21 cellular contexts compared by ENCODE assay signal in the genomic region with DNA sequence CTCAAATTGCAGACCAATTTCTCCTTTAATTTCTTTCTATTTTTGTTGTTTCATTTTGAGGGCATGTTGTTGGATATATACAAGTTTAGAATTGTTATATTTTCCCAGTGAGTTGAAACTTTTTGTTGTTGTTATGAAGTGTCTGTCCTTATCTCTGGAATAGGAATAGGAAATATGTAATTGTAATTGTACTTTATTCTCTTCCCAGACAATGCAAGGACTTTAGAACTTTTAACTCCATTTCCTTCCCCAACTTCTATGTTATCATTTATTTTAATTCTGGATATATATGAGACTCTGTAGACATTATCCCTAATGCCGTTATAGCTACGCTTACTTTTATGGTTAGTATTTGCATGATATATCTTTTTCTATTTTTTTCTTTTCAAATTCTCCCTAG. TPM values are rescaled to one million over a fixed set of nuclear protein-coding genes. Genes with fewer than 3 reads are reported as not detected.
DNase-seq lines count a peak whose midpoint lies in the region; ATAC-seq, FAIRE-seq and TF ChIP-seq lines count a peak whose summit lies in the region.
"Had no signal": no experiment of that assay in that cellular context is flagged by ENCODE, and none has a peak within 500 bp of the region (broad histone marks: within the 10 kb centered on the region; RNA-seq: fewer than 3 reads in every experiment).

No MANE protein-coding gene starts in this region.

- H3K36me3 ChIP-seq in endothelial cell of umbilical vein (ENCODE audit: control insufficient read depth in 2 of 2, extremely low read depth in 1 of 2, insufficient read depth in 2 of 2, low read length in 2 of 2) = no peaks in the 10 kb centered on the region
- H3K36me3 ChIP-seq: BLaER1, HAP-1 had no signal

- no peak overlapping the region for H3K4me3 Mint-ChIP-seq in Calu3 (ENCODE audit: low read depth, unreplicated experiment)
- no peak overlapping the region for H3K4me3 Mint-ChIP-seq in stimulated activated memory B cell treated with anti-CD40 and anti-IgM and Interleukin-4, amounts not matched to agents 10 μg/mL and 1 μg/mL and 100 μg/mL, for 72 hours
- H3K4me3 Mint-ChIP-seq: B cell; CD4-positive, CD25-positive, alpha-beta regulatory T cell; CD8-positive, alpha-beta T cell; GM23338; HFFc6 had no signal

- no peak overlapping the region for H3K9ac ChIP-seq in endothelial cell of umbilical vein (replicated peaks; ENCODE audit: extremely low read depth, insufficient read depth, low read length)
- H3K9ac ChIP-seq: BLaER1 had no signal

- no peak for TF ChIP-seq CTCF in Calu3 (IDR thresholded peaks at IDR 0.05; ENCODE audit: unreplicated experiment)
- TF ChIP-seq CTCF in endothelial cell of umbilical vein (IDR thresholded peaks at IDR 0.05; ENCODE audit: extremely low read depth in 1 of 2, insufficient read depth in 1 of 2, low read depth in 1 of 2, low read length in 2 of 2) = no peak
- no peak for TF ChIP-seq CTCF in lower leg skin (IDR thresholded peaks at IDR 0.05)

- H3K4me1 ChIP-seq in endothelial cell of umbilical vein (ENCODE audit: control insufficient read depth, extremely low read depth, insufficient read depth, low read length) = peaks cover 16% of the 10 kb centered on the region
- H3K4me1 ChIP-seq: BLaER1, HAP-1 had no signal

- intact Hi-C loops in Calu3 (cut with micrococcal nuclease; ENCODE audit: unreplicated experiment) = no loop called here
- intact Hi-C loops in endothelial cell of umbilical vein (cut with micrococcal nuclease) = no loop called here
- intact Hi-C loops in lower leg skin (cut with DNase I; ENCODE audit: low total_unique reads) = no loop called here

- H3K9me1 ChIP-seq in endothelial cell of umbilical vein (replicated peaks; ENCODE audit: control insufficient read depth, extremely low read depth, insufficient read depth, low read length) = no peaks in the 10 kb centered on the region

- H3K9me3 Mint-ChIP-seq in Calu3 (ENCODE audit: low read depth, unreplicated experiment) = no peaks in the 10 kb centered on the region
- peaks cover 3% of the 10 kb centered on the region for H3K9me3 Mint-ChIP-seq in stimulated activated memory B cell treated with anti-CD40 and anti-IgM and Interleukin-4, amounts not matched to agents 10 μg/mL and 1 μg/mL and 100 μg/mL, for 72 hours
- H3K9me3 Mint-ChIP-seq: CD4-positive, CD25-positive, alpha-beta regulatory T cell; CD8-positive, alpha-beta T cell; GM23338; HFFc6 had no signal

- H3K4me2 ChIP-seq in endothelial cell of umbilical vein (ENCODE audit: insufficient read depth, low read length) = peak overlapping the region; percentile 37
- H3K4me2 ChIP-seq: BLaER1, GM23338 had no signal

- H3K4me1 Mint-ChIP-seq in Calu3 (ENCODE audit: low read depth, unreplicated experiment) = peaks cover 20% of the 10 kb centered on the region
- H3K4me1 Mint-ChIP-seq in stimulated activated memory B cell treated with anti-CD40 and anti-IgM and Interleukin-4, amounts not matched to agents 10 μg/mL and 1 μg/mL and 100 μg/mL, for 72 hours = peaks cover 4% of the 10 kb centered on the region
- H3K4me1 Mint-ChIP-seq: GM23338 had no signal

- FAIRE-seq in A204.1 (lab: Jason Lieb, UNC) = peak; percentile 32
- no peak for FAIRE-seq in endothelial cell of umbilical vein (lab: Jason Lieb, UNC)
- FAIRE-seq: GM12891, GM18507, H54 had no signal

- dilution Hi-C loops in endothelial cell of umbilical vein (cut with MboI; ENCODE audit: extremely low pct_ligation_motif_present, low sequenced_read_pairs) = no loop called here

- no peaks in the 10 kb centered on the region for H4K20me1 ChIP-seq in endothelial cell of umbilical vein (replicated peaks; ENCODE audit: control insufficient read depth, extremely low read depth, insufficient read depth, low read length)
- H4K20me1 ChIP-seq: BLaER1 had no signal

- 95% methylated on average over 2 of the region's 2 CpGs for WGBS in lower leg skin, 2 donors

- H3K4me3 ChIP-seq in endothelial cell of umbilical vein (replicated peaks in 1 of 3; ENCODE audit: insufficient read depth in 1 of 3, low read depth in 1 of 3, low read length in 3 of 3) = no peak overlapping the region
- H3K4me3 ChIP-seq in lower leg skin (ENCODE audit: low read depth, poor library complexity, severe bottlenecking) = no peak overlapping the region
- H3K4me3 ChIP-seq: BLaER1, GM23338, HAP-1 had no signal

- no peaks in the 10 kb centered on the region for H3K27me3 ChIP-seq in endothelial cell of umbilical vein (ENCODE audit: control insufficient read depth in 2 of 2, insufficient read depth in 2 of 2, low read length in 2 of 2)
- H3K27me3 ChIP-seq: BLaER1 had no signal

- no TSS peak for BruUV-seq in Calu3 (replicated peaks; lab: Mats Ljungman, UMichigan)
- BruUV-seq in endothelial cell of umbilical vein (replicated peaks; lab: Mats Ljungman, UMichigan) = no TSS peak

- POLR2A ChIA-PET in endothelial cell of umbilical vein (lab: Charles Lee) = no interaction called here

- no peaks in the 10 kb centered on the region for H3K9me3 ChIP-seq in endothelial cell of umbilical vein (replicated peaks; ENCODE audit: control insufficient read depth, insufficient read depth, low read length)
- H3K9me3 ChIP-seq: HAP-1 had no signal

- H3K79me2 ChIP-seq in endothelial cell of umbilical vein (ENCODE audit: control insufficient read depth, insufficient read depth, low read length) = no peaks in the 10 kb centered on the region

- ATAC-seq in stimulated activated memory B cell treated with anti-CD40 and anti-IgM and Interleukin-4, amounts not matched to agents 10 μg/mL and 1 μg/mL and 100 μg/mL, for 72 hours = no peak
- ATAC-seq: CD8-positive, alpha-beta T cell; GM23338 had no signal

- H2AFZ ChIP-seq in endothelial cell of umbilical vein (ENCODE audit: low read depth, low read length) = no peak overlapping the region
- H2AFZ ChIP-seq: GM23338 had no signal

- peak overlapping the region; percentile 32 for H3K27ac Mint-ChIP-seq in Calu3 (ENCODE audit: unreplicated experiment)
- peak overlapping the region; percentile 46 for H3K27ac Mint-ChIP-seq in stimulated activated memory B cell treated with anti-CD40 and anti-IgM and Interleukin-4, amounts not matched to agents 10 μg/mL and 1 μg/mL and 100 μg/mL, for 72 hours
- H3K27ac Mint-ChIP-seq: B cell; CD4-positive, CD25-positive, alpha-beta regulatory T cell; CD8-positive, alpha-beta T cell; GM23338; HFFc6 had no signal

- peaks cover 28% of the 10 kb centered on the region for H3K36me3 Mint-ChIP-seq in Calu3 (ENCODE audit: insufficient read depth, unreplicated experiment)
- peaks cover 34% of the 10 kb centered on the region for H3K36me3 Mint-ChIP-seq in stimulated activated memory B cell treated with anti-CD40 and anti-IgM and Interleukin-4, amounts not matched to agents 10 μg/mL and 1 μg/mL and 100 μg/mL, for 72 hours

- CTCF ChIA-PET in Calu3 (lab: Charles Lee) (no interaction called here), endothelial cell of umbilical vein (lab: Charles Lee) (interaction anchor here (0.8 to 1.8 kb wide), 5 partner anchors 10 to 38 kb away, joined by 4 to 11 read pairs (median 6); no protein-coding TSS in a partner anchor)

- H3K27me3 Mint-ChIP-seq in Calu3 (ENCODE audit: unreplicated experiment) = no peaks in the 10 kb centered on the region
- no peaks in the 10 kb centered on the region for H3K27me3 Mint-ChIP-seq in stimulated activated memory B cell treated with anti-CD40 and anti-IgM and Interleukin-4, amounts not matched to agents 10 μg/mL and 1 μg/mL and 100 μg/mL, for 72 hours
- H3K27me3 Mint-ChIP-seq: B cell; CD4-positive, CD25-positive, alpha-beta regulatory T cell had no signal

- DNase-seq in Calu3 (no peak), endothelial cell of umbilical vein (ENCODE audit: low read depth, low spot score) (peak; percentile 56), lower leg skin (ENCODE audit: low spot score in 2 of 2) (no peak), COR-L47 (lab: John Stamatoyannopoulos, UW) (no peak)
- DNase-seq: CD4-positive, CD25-positive, alpha-beta regulatory T cell; CD8-positive, alpha-beta T cell; DMS53; DMS79 treated with DMSO at 0.1 percent for 48 hours; GF-D8; HFFc6 had no signal

- TF ChIP-seq POLR2A in endothelial cell of umbilical vein (IDR thresholded peaks at IDR 0.05; ENCODE audit: low read depth, low read length) (no peak), lower leg skin (IDR thresholded peaks at IDR 0.05) (no peak)

- H3K27ac ChIP-seq in endothelial cell of umbilical vein (ENCODE audit: insufficient read depth, low read depth, low read length) = no peak overlapping the region
- H3K27ac ChIP-seq: BLaER1, C4-2B had no signal

TF ChIP-seq in endothelial cell of umbilical vein, 7 proteins besides CTCF, POLR2A, EP300 and RAD21:
- TF ChIP-seq, protein P1, sequence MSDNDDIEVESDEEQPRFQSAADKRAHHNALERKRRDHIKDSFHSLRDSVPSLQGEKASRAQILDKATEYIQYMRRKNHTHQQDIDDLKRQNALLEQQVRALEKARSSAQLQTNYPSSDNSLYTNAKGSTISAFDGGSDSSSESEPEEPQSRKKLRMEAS (IDR thresholded peaks at IDR 0.05; ENCODE audit: insufficient read depth, insufficient read length) = no peak
- TF ChIP-seq JUN (IDR thresholded peaks at IDR 0.05; ENCODE audit: borderline replicate concordance, insufficient read depth, insufficient read length, low read depth) = no peak
- TF ChIP-seq POLR2AphosphoS5 (IDR thresholded peaks at IDR 0.05; ENCODE audit: insufficient read depth, low read depth, low read length) = no peak
- TF ChIP-seq EZH2 (IDR thresholded peaks at IDR 0.05; ENCODE audit: borderline replicate concordance, low read depth, low read length, severe bottlenecking) = no peak
- TF ChIP-seq GATA2 (IDR thresholded peaks at IDR 0.05; ENCODE audit: insufficient read depth, insufficient read length, low read depth, low read length) = peak; percentile 38
- no peak for TF ChIP-seq FOS (IDR thresholded peaks at IDR 0.05; ENCODE audit: borderline replicate concordance, insufficient read depth, low read length)
- no peak for TF ChIP-seq MYC (IDR thresholded peaks at IDR 0.05; ENCODE audit: low read depth, low read length)

RNA-seq across cellular contexts. Expression of gene SERPINB1, which starts 12.4 kb away (rescaled TPM):
- total RNA-seq in Calu3 (2022) = 56.3 and 78.5 TPM in 2 replicates
- 23.3 and 24.0 TPM in 2 replicates for total RNA-seq in endothelial cell of umbilical vein
- 5.9 and 6.7 TPM in 2 replicates for polyA plus RNA-seq in endothelial cell of umbilical vein
- polyA plus RNA-seq in endothelial cell of umbilical vein (2011; cell fraction: cytosol; rRNA removed) = 10.6 and 11.9 TPM in 2 replicates
- polyA plus RNA-seq in endothelial cell of umbilical vein (2011; cell fraction: nucleus; rRNA removed) = 5.7 and 9.4 TPM in 2 replicates
- polyA plus RNA-seq in endothelial cell of umbilical vein (2012) = 11.5 and 15.7 TPM in 2 replicates
- polyA minus RNA-seq in endothelial cell of umbilical vein = 5.7 and 6.0 TPM in 2 replicates
- polyA minus RNA-seq in endothelial cell of umbilical vein (2011; cell fraction: cytosol; rRNA and poly(A)+ RNA removed) = 31.9 TPM
- 3.5 and 5.7 TPM in 2 replicates for polyA minus RNA-seq in endothelial cell of umbilical vein (2011; cell fraction: nucleus; rRNA and poly(A)+ RNA removed)
- 10 to 100 TPM; 12.6 to 41.1 (median 17.6) TPM for total RNA-seq in lower leg skin
- total RNA-seq: G401 had no signal
